8 cellular contexts compared by ENCODE assay signal in genomic region chr20:3172933-3173581, GRCh38. TPM values are rescaled to one million over a fixed set of nuclear protein-coding genes. Genes with fewer than 3 reads are reported as not detected.
DNase-seq lines count a peak whose midpoint lies in the region; ATAC-seq and TF ChIP-seq lines count a peak whose summit lies in the region.

Gene LZTS3, minus strand, starts transcription at chr20:3173549. Its CDS starts 6,386 bp downstream, at chr20:3167163.

- POLR2A ChIA-PET in naive thymus-derived CD4-positive, alpha-beta T cell (lab: Charles Lee) = interaction anchor here (0.5 to 7.5 kb wide), 6 partner anchors 13 to 100 kb away, joined by 3 to 72 read pairs (median 4); partner anchors contain the start of genes DDRGK1, FASTKD5, ITPA and UBOX5

- H3K27ac Mint-ChIP-seq in naive thymus-derived CD4-positive, alpha-beta T cell = peak within 1 kb of the TSS; percentile 48 to 97 (median 81)
- H3K27ac Mint-ChIP-seq in stimulated activated effector memory CD8-positive, alpha-beta T cell treated with anti-CD3 and anti-CD28 coated beads, Interleukin-12 subunit alpha, Interleukin-12 subunit beta, amount 100 ng/mL, for 72 hours = peak within 1 kb of the TSS; percentile 69

- peak within 1 kb of the TSS; percentile 100 for H3K27ac ChIP-seq in naive thymus-derived CD4-positive, alpha-beta T cell (ENCODE audit: low read depth, low read length)

- peak within 1 kb of the TSS; percentile 76 to 92 (median 86) for H3K4me3 Mint-ChIP-seq in naive thymus-derived CD4-positive, alpha-beta T cell
- H3K4me3 Mint-ChIP-seq in stimulated activated effector memory CD8-positive, alpha-beta T cell treated with anti-CD3 and anti-CD28 coated beads, Interleukin-12 subunit alpha, Interleukin-12 subunit beta, amount 100 ng/mL, for 72 hours = peak within 1 kb of the TSS; percentile 82

- H3K4me1 ChIP-seq in naive thymus-derived CD4-positive, alpha-beta T cell (ENCODE audit: control insufficient read depth in 2 of 2, insufficient read depth in 2 of 2, low read length in 2 of 2) = peaks cover 4 to 14% of the 10 kb centered on the region in 2 donors

- peaks cover 0 to 69% (median 21%) of the 10 kb centered on the region in 5 donors for H3K27me3 Mint-ChIP-seq in naive thymus-derived CD4-positive, alpha-beta T cell

- H3K27me3 ChIP-seq in naive thymus-derived CD4-positive, alpha-beta T cell (ENCODE audit: control insufficient read depth in 2 of 2, insufficient read depth in 2 of 2, low read length in 2 of 2) = peaks cover 0 to 5% of the 10 kb centered on the region in 2 donors

- DNase-seq in AG09309 (ENCODE audit: low read depth) (no peak), NCI-H82 treated with DMSO at 0.1 percent for 48 hours (lab: John Stamatoyannopoulos, UW; ENCODE audit: unreplicated experiment) (peak; percentile 26), epithelial cell of proximal tubule (ENCODE audit: low read depth) (no peak)
- peak; percentile 85 for DNase-seq in activated CD8-positive, alpha-beta memory T cell treated with anti-CD3 and anti-CD28 coated beads, Interleukin-2, amount 50 U/mL, for 48 hours
- peak; percentile 79 to 94 (median 85) for DNase-seq in naive thymus-derived CD4-positive, alpha-beta T cell
- peak; percentile 60 to 83 for DNase-seq in stimulated activated effector memory CD8-positive, alpha-beta T cell treated with anti-CD3 and anti-CD28 coated beads, Interleukin-12 subunit alpha, Interleukin-12 subunit beta, amount 100 ng/mL, for 72 hours (ENCODE audit: low spot score in 2 of 2)

- intact Hi-C loops in naive thymus-derived CD4-positive, alpha-beta T cell (cut with micrococcal nuclease) = loop anchor here (1.0 to 5.0 kb wide), 8 partner anchors 14 to 701 kb away; partner anchors contain the start of genes DDRGK1 (in 2 of the 2), FASTKD5 (in 1 of the 2), ITPA (in 1 of the 2) and OXT (in 1 of the 2)

- ATAC-seq in GM19025 (IDR thresholded peaks at IDR 0.05; ENCODE audit: low read depth, unreplicated experiment) = peak; percentile 45
- ATAC-seq in HG03280 (IDR thresholded peaks at IDR 0.05; ENCODE audit: unreplicated experiment) = peak; percentile 35
- peak; percentile 90 for ATAC-seq in naive thymus-derived CD4-positive, alpha-beta T cell
- ATAC-seq in stimulated activated effector memory CD8-positive, alpha-beta T cell treated with anti-CD3 and anti-CD28 coated beads, Interleukin-12 subunit alpha, Interleukin-12 subunit beta, amount 100 ng/mL, for 72 hours = peak; percentile 84

- TF ChIP-seq CTCF in AG09309 (IDR thresholded peaks at IDR 0.05; ENCODE audit: control insufficient read depth, insufficient read depth, low read depth, low read length, missing control alignments) (no peak), epithelial cell of proximal tubule (conservative IDR thresholded peaks at IDR 0.05; ENCODE audit: low read depth, low read length) (peak; percentile 10)

- H3K36me3 Mint-ChIP-seq in naive thymus-derived CD4-positive, alpha-beta T cell = peaks cover 0 to 4% (median 0%) of the 10 kb centered on the region in 5 donors
- no peaks in the 10 kb centered on the region for H3K36me3 Mint-ChIP-seq in stimulated activated effector memory CD8-positive, alpha-beta T cell treated with anti-CD3 and anti-CD28 coated beads, Interleukin-12 subunit alpha, Interleukin-12 subunit beta, amount 100 ng/mL, for 72 hours

- H3K36me3 ChIP-seq in naive thymus-derived CD4-positive, alpha-beta T cell (ENCODE audit: control insufficient read depth in 2 of 3, insufficient read depth in 3 of 3, low read length in 3 of 3) = no peaks in the 10 kb centered on the region

- H3K4me3 ChIP-seq in AG09309 (ENCODE audit: control insufficient read depth, low read depth, low read length) = peak within 1 kb of the TSS; percentile 84
- peak within 1 kb of the TSS; percentile 99 for H3K4me3 ChIP-seq in epithelial cell of proximal tubule (ENCODE audit: low read depth, low read length)
- H3K4me3 ChIP-seq in naive thymus-derived CD4-positive, alpha-beta T cell (ENCODE audit: low read length) = peak within 1 kb of the TSS; percentile 87

- peaks cover 16 to 39% (median 28%) of the 10 kb centered on the region in 7 donors for H3K4me1 Mint-ChIP-seq in naive thymus-derived CD4-positive, alpha-beta T cell
- peaks cover 14% of the 10 kb centered on the region for H3K4me1 Mint-ChIP-seq in stimulated activated effector memory CD8-positive, alpha-beta T cell treated with anti-CD3 and anti-CD28 coated beads, Interleukin-12 subunit alpha, Interleukin-12 subunit beta, amount 100 ng/mL, for 72 hours

- CTCF ChIA-PET in naive thymus-derived CD4-positive, alpha-beta T cell (lab: Charles Lee) = interaction anchor here (0.6 to 2.1 kb wide), 2 partner anchors 14 to 433 kb away, joined by 3 to 8 read pairs; partner anchors contain the start of genes FASTKD5 and UBOX5

- H3K9me3 Mint-ChIP-seq in naive thymus-derived CD4-positive, alpha-beta T cell = no peaks in the 10 kb centered on the region
- no peaks in the 10 kb centered on the region for H3K9me3 Mint-ChIP-seq in stimulated activated effector memory CD8-positive, alpha-beta T cell treated with anti-CD3 and anti-CD28 coated beads, Interleukin-12 subunit alpha, Interleukin-12 subunit beta, amount 100 ng/mL, for 72 hours

- no peaks in the 10 kb centered on the region for H3K9me3 ChIP-seq in naive thymus-derived CD4-positive, alpha-beta T cell (ENCODE audit: control insufficient read depth in 2 of 3, low read length in 3 of 3)

RNA-seq across cellular contexts. Expression of gene LZTS3, which starts in this region (rescaled TPM):
- total RNA-seq in epithelial cell of proximal tubule = 3.1 and 15.8 TPM in 2 replicates
- 10 to 100 TPM in 4 of 5 experiments, under 1 TPM in 1; 0.73 to 34.6 (median 22.0) TPM for total RNA-seq in naive thymus-derived CD4-positive, alpha-beta T cell
- polyA plus RNA-seq in naive thymus-derived CD4-positive, alpha-beta T cell = 1 to 10 TPM; 4.4 to 4.8 TPM

Comparison
In these comparisons a context has a peak if more than half of its experiments do, and no peak if none do; other contexts are left out.
1. DNase-seq: peak in NCI-H82 treated with DMSO at 0.1 percent for 48 hours (single experiment), activated CD8-positive, alpha-beta memory T cell treated with anti-CD3 and anti-CD28 coated beads, Interleukin-2, amount 50 U/mL, for 48 hours (single experiment), naive thymus-derived CD4-positive, alpha-beta T cell (9 of 9) and stimulated activated effector memory CD8-positive, alpha-beta T cell treated with anti-CD3 and anti-CD28 coated beads, Interleukin-12 subunit alpha, Interleukin-12 subunit beta, amount 100 ng/mL, for 72 hours (2 of 2); none in AG09309 (single experiment) and epithelial cell of proximal tubule (single experiment).
2. ATAC-seq: peak in every context shown above with its lines; median percentile 90 in naive thymus-derived CD4-positive, alpha-beta T cell; 84 in stimulated activated effector memory CD8-positive, alpha-beta T cell treated with anti-CD3 and anti-CD28 coated beads, Interleukin-12 subunit alpha, Interleukin-12 subunit beta, amount 100 ng/mL, for 72 hours; 45 in GM19025; 35 in HG03280.
3. Peak in every context shown above with its lines, with median percentiles within 50 percentile points of each other: H3K4me3 ChIP-seq.